Comparison of ENCODE assay signal across 36 cellular contexts in the genomic region with DNA sequence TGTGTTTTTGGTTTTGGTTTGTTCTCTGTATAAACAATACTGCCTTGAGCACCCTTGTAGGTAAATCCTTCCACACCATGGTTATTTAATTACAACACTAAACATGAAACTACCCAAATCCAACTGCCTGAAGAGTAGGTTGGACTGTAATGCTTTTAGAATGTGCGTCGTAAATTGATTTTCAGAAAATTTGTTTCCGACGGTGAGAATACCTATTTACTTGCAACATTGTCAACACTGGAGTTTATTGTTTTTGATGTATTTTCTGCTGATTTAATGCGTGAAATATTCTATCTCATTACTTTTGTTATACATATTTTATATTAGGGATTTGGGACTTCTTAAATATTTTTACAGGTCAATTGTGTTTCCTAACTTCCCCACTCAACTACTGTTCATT. TPM values are rescaled to one million over a fixed set of nuclear protein-coding genes. Genes with fewer than 3 reads are reported as not detected.
"Had no signal": no experiment of that assay in that cellular context is flagged by ENCODE, and none has a peak within 500 bp of the region (broad histone marks: within the 10 kb centered on the region; RNA-seq: fewer than 3 reads in every experiment).

No MANE protein-coding gene starts in this region.

- H3K4me1 ChIP-seq: adrenal gland, ascending aorta, body of pancreas, breast epithelium had no signal

- DNase-seq: activated effector memory CD4-positive, alpha-beta T cell treated with anti-CD3 and anti-CD28 coated beads, Interleukin-2, amount 50 U/mL, for 16 hours; activated effector memory CD4-positive, alpha-beta T cell treated with Interleukin-2 at 50 U/mL for 16 hours; activated gamma-delta T cell; activated gamma-delta T cell treated with Interleukin-2 at 50 U/mL for 16 hours; activated naive CD4-positive, alpha-beta T cell; activated naive CD4-positive, alpha-beta T cell treated with anti-CD3 and anti-CD28 coated beads for 36 hours; activated naive CD4-positive, alpha-beta T cell treated with anti-CD3 and anti-CD28 coated beads, Interleukin-2, amount 10 ng/mL, durations not matched to agents 7 days and 5 days; activated naive CD4-positive, alpha-beta T cell treated with anti-CD3 and anti-CD28 coated beads, Interleukin-2, amount 50 U/mL, for 16 hours; activated naive CD4-positive, alpha-beta T cell treated with Interleukin-2 at 50 U/mL for 16 hours; activated naive CD8-positive, alpha-beta T cell treated with anti-CD3 and anti-CD28 coated beads for 36 hours; activated naive CD8-positive, alpha-beta T cell treated with anti-CD3 and anti-CD28 coated beads, Interleukin-2, amount 10 ng/mL, durations not matched to agents 7 days and 5 days; activated naive CD8-positive, alpha-beta T cell treated with anti-CD3 and anti-CD28 coated beads, Interleukin-2, amount 50 U/mL, for 24 hours; activated T-cell treated with anti-CD3 and anti-CD28 coated beads, Interleukin-2, amount 50 U/mL, for 1 hour; activated T-cell treated with anti-CD3 and anti-CD28 coated beads, Interleukin-2, amount 50 U/mL, for 24 hours; activated T-cell treated with anti-CD3 and anti-CD28 coated beads, Interleukin-2, amount 50 U/mL, for 4 hours; activated T-cell treated with anti-CD3 and anti-CD28 coated beads, Interleukin-2, amount 50 U/mL, for 48 hours; activated T-cell treated with anti-CD3 and anti-CD28 coated beads, Interleukin-2, amount 50 U/mL, for 72 hours; adrenal gland; amniotic stem cell; amygdala; anterior cingulate cortex; aorta; body of pancreas; brain microvascular endothelial cell; caudate nucleus; central memory CD4-positive, alpha-beta T cell; cerebellar nuclear complex had no signal

- H3K4me3 ChIP-seq: adrenal gland, ascending aorta, body of pancreas, breast epithelium, cardiac muscle cell had no signal

- ATAC-seq: activated naive CD4-positive, alpha-beta T cell treated with anti-CD3 and anti-CD28 coated beads, Interleukin-2, amount 50 U/mL, for 72 hours; activated naive CD8-positive, alpha-beta T cell treated with anti-CD3 and anti-CD28 coated beads, Interleukin-2, amount 50 U/mL, for 24 hours; activated T-cell treated with anti-CD3 and anti-CD28 coated beads, Interleukin-2, amount 50 U/mL, for 4 hours; activated T-cell treated with anti-CD3 and anti-CD28 coated beads, Interleukin-2, amount 50 U/mL, for 72 hours; activated T-helper 17 cell treated with anti-CD3 and anti-CD28 coated beads, Interleukin-2, amount 50 U/mL, for 72 hours; body of pancreas had no signal

- H3K36me3 ChIP-seq: adrenal gland, ascending aorta, brain microvascular endothelial cell, breast epithelium, cardiac muscle cell had no signal

- H3K27me3 ChIP-seq: adrenal gland, ascending aorta, body of pancreas, brain microvascular endothelial cell, breast epithelium, cardiac muscle cell had no signal

- H3K27ac ChIP-seq: adrenal gland, ascending aorta, body of pancreas, brain microvascular endothelial cell, breast epithelium, cardiac muscle cell had no signal

- FAIRE-seq: astrocyte, bronchial epithelial cell had no signal

RNA-seq across cellular contexts. Expression of a gene that starts 48.2 kb away (rescaled TPM):
- total RNA-seq: ascending aorta, astrocyte, bronchial epithelial cell, cardiac muscle cell, cerebellum, chondrocyte had no signal
- polyA plus RNA-seq: cardiac muscle cell had no signal
